Comparison of ENCODE assay signal across 9 cellular contexts in the genomic region with DNA sequence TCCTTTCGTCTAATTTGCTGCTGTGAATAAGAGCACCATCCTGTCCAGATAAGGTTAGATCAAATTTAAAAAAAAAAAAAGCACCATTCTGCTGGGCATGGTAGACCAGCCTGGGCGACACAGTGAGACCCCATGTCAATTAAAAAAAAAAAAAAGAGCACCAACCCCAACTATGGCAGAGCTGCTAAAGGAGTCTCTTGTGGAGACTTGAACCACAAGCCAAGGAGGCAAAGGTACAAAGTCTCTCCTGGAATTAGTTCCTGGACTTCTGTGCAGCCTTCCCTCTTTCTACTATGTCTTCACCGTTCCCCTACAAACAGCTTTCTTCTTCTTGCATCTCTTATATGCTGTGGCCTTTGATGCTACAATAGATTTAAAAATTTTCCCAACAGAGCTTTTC. TPM values are rescaled to one million over a fixed set of nuclear protein-coding genes. Genes with fewer than 3 reads are reported as not detected.
DNase-seq lines count a peak whose midpoint lies in the region; ATAC-seq, FAIRE-seq and TF ChIP-seq lines count a peak whose summit lies in the region.
"Had no signal": no experiment of that assay in that cellular context is flagged by ENCODE, and none has a peak within 500 bp of the region (broad histone marks: within the 10 kb centered on the region; RNA-seq: fewer than 3 reads in every experiment).

No MANE protein-coding gene starts in this region.

- TF ChIP-seq RAD21 in liver (IDR thresholded peaks at IDR 0.05), result no peak

- peaks cover 2 to 6% of the 10 kb centered on the region in 2 donors for H3K36me3 Mint-ChIP-seq in activated T-cell treated with anti-CD3 and anti-CD28 coated beads, Interleukin-2, amount 50 U/mL, for 72 hours (ENCODE audit: insufficient read depth in 2 of 2)
- H3K36me3 Mint-ChIP-seq in astrocyte (ENCODE audit: low read depth, unreplicated experiment) (peaks cover 12% of the 10 kb centered on the region), type B pancreatic cell (peaks cover 15% of the 10 kb centered on the region)

- no peak for FAIRE-seq in astrocyte (lab: Jason Lieb, UNC)

- H3K27me3 Mint-ChIP-seq in activated T-cell treated with anti-CD3 and anti-CD28 coated beads, Interleukin-2, amount 50 U/mL, for 72 hours (ENCODE audit: low read depth), result no peaks in the 10 kb centered on the region
- no peaks in the 10 kb centered on the region for H3K27me3 Mint-ChIP-seq in astrocyte (ENCODE audit: low read depth, unreplicated experiment)
- H3K27me3 Mint-ChIP-seq in type B pancreatic cell, result no peaks in the 10 kb centered on the region

- DNase-seq in activated T-cell treated with anti-CD3 and anti-CD28 coated beads, Interleukin-2, amount 50 U/mL, for 72 hours, result no peak
- DNase-seq in activated T-cell treated with anti-CD3 and anti-CD28 coated beads, Interleukin-2, amount 50 U/mL, for 48 hours, result no peak
- DNase-seq in astrocyte (ENCODE audit: low read depth), result no peak
- DNase-seq in type B pancreatic cell (ENCODE audit: extremely low spot score, unreplicated experiment), result no peak
- no peak for DNase-seq in NCI-H2107 treated with DMSO at 0.1 percent for 48 hours (lab: John Stamatoyannopoulos, UW; ENCODE audit: unreplicated experiment)
- DNase-seq: DMS153 had no signal

- 72% methylated on average over 3 of the region's 3 CpGs for WGBS in liver

- H3K4me1 ChIP-seq in astrocyte (ENCODE audit: insufficient read depth, low read length), result peaks cover 15% of the 10 kb centered on the region
- peaks cover 4 to 18% (median 11%) of the 10 kb centered on the region in 4 donors for H3K4me1 ChIP-seq in liver (ENCODE audit: control insufficient read depth in 4 of 4, insufficient read depth in 4 of 4, low read length in 3 of 4)

- H3K9ac ChIP-seq in astrocyte (ENCODE audit: low read length) (peak overlapping the region; percentile 95), liver (ENCODE audit: low read depth in 1 of 2, low read length in 2 of 2) (peak overlapping the region; percentile 79 to 97)

- TF ChIP-seq CTCF in astrocyte (IDR thresholded peaks at IDR 0.05; ENCODE audit: insufficient read depth, low read depth, low read length) (no peak), liver (IDR thresholded peaks at IDR 0.05; ENCODE audit: low read depth, low read length, missing input control) (no peak), type B pancreatic cell (conservative IDR thresholded peaks at IDR 0.05) (no peak)

- H3K27ac ChIP-seq in astrocyte (ENCODE audit: low read depth, low read length), result no peak overlapping the region
- H3K27ac ChIP-seq in liver (ENCODE audit: low read depth in 1 of 2, low read length in 2 of 2), result peak overlapping the region in 1 of 2 donors; percentile 96

- no peaks in the 10 kb centered on the region for H3K9me3 Mint-ChIP-seq in activated T-cell treated with anti-CD3 and anti-CD28 coated beads, Interleukin-2, amount 50 U/mL, for 72 hours
- H3K9me3 Mint-ChIP-seq in astrocyte (ENCODE audit: unreplicated experiment), result no peaks in the 10 kb centered on the region
- no peaks in the 10 kb centered on the region for H3K9me3 Mint-ChIP-seq in type B pancreatic cell

- H4K20me1 ChIP-seq in astrocyte (ENCODE audit: insufficient read depth, low read length), result peaks cover 47% of the 10 kb centered on the region

- no peaks in the 10 kb centered on the region for H3K27me3 ChIP-seq in astrocyte (ENCODE audit: insufficient read depth, low read length)
- H3K27me3 ChIP-seq in liver (ENCODE audit: control insufficient read depth in 4 of 4, insufficient read depth in 4 of 4, low read length in 3 of 4), result no peaks in the 10 kb centered on the region

- H3K36me3 ChIP-seq in astrocyte (ENCODE audit: insufficient read depth, low read length) (no peaks in the 10 kb centered on the region), liver (ENCODE audit: control insufficient read depth in 4 of 4, insufficient read depth in 3 of 4, low read depth in 1 of 4, low read length in 3 of 4) (no peaks in the 10 kb centered on the region)

- no peak overlapping the region for H2AFZ ChIP-seq in astrocyte (ENCODE audit: low read depth, low read length)

- no peaks in the 10 kb centered on the region for H3K9me3 ChIP-seq in astrocyte (ENCODE audit: insufficient read depth, low read depth, low read length)
- H3K9me3 ChIP-seq in liver (ENCODE audit: control insufficient read depth in 4 of 4, low read length in 3 of 4), result no peaks in the 10 kb centered on the region

- H3K4me2 ChIP-seq in astrocyte (ENCODE audit: low read length), result peak overlapping the region; percentile 94

- H3K27ac Mint-ChIP-seq in activated T-cell treated with anti-CD3 and anti-CD28 coated beads, Interleukin-2, amount 50 U/mL, for 72 hours, result peak overlapping the region; percentile 93
- H3K27ac Mint-ChIP-seq in astrocyte (ENCODE audit: unreplicated experiment) (peak overlapping the region; percentile 97), type B pancreatic cell (peak overlapping the region; percentile 98)

- H3K4me1 Mint-ChIP-seq in activated T-cell treated with anti-CD3 and anti-CD28 coated beads, Interleukin-2, amount 50 U/mL, for 72 hours (ENCODE audit: low read depth), result peaks cover 42% of the 10 kb centered on the region
- H3K4me1 Mint-ChIP-seq in astrocyte (ENCODE audit: low read depth, unreplicated experiment) (peaks cover 3% of the 10 kb centered on the region), type B pancreatic cell (ENCODE audit: unreplicated experiment) (peaks cover 24% of the 10 kb centered on the region)

- peak overlapping the region; percentile 88 to 99 for H3K4me3 Mint-ChIP-seq in activated T-cell treated with anti-CD3 and anti-CD28 coated beads, Interleukin-2, amount 50 U/mL, for 72 hours
- H3K4me3 Mint-ChIP-seq in astrocyte (ENCODE audit: unreplicated experiment), result peak overlapping the region; percentile 98
- peak overlapping the region; percentile 97 for H3K4me3 Mint-ChIP-seq in type B pancreatic cell

- ATAC-seq in activated T-cell treated with anti-CD3 and anti-CD28 coated beads, Interleukin-2, amount 50 U/mL, for 72 hours (replicated peaks in 1 of 2), result no peak
- ATAC-seq in HG02678 (IDR thresholded peaks at IDR 0.05; ENCODE audit: unreplicated experiment) (no peak), GM18498 (IDR thresholded peaks at IDR 0.05; ENCODE audit: unreplicated experiment) (no peak)

- peak overlapping the region; percentile 85 for H3K4me3 ChIP-seq in astrocyte (ENCODE audit: insufficient read depth, low read depth, low read length)
- H3K4me3 ChIP-seq in liver (ENCODE audit: low read depth in 1 of 3, low read length in 3 of 3), result peak overlapping the region in 2 of 3 donors; percentile 90 to 94

- peaks cover 60% of the 10 kb centered on the region for H3K79me2 ChIP-seq in astrocyte (ENCODE audit: insufficient read depth, low read length)

TF ChIP-seq in liver, 16 proteins besides CTCF, POLR2A, EP300 and RAD21 (continues in another document):
- TF ChIP-seq FOXA1 (IDR thresholded peaks at IDR 0.05) (no peak), FOXA2 (IDR thresholded peaks at IDR 0.05) (no peak), JUND (IDR thresholded peaks at IDR 0.05) (no peak), SP1 (IDR thresholded peaks at IDR 0.05) (no peak), EGR1 (IDR thresholded peaks at IDR 0.05; ENCODE audit: low read depth in 2 of 2) (no peak), RXRA (IDR thresholded peaks at IDR 0.05) (no peak)
- TF ChIP-seq, protein P1, sequence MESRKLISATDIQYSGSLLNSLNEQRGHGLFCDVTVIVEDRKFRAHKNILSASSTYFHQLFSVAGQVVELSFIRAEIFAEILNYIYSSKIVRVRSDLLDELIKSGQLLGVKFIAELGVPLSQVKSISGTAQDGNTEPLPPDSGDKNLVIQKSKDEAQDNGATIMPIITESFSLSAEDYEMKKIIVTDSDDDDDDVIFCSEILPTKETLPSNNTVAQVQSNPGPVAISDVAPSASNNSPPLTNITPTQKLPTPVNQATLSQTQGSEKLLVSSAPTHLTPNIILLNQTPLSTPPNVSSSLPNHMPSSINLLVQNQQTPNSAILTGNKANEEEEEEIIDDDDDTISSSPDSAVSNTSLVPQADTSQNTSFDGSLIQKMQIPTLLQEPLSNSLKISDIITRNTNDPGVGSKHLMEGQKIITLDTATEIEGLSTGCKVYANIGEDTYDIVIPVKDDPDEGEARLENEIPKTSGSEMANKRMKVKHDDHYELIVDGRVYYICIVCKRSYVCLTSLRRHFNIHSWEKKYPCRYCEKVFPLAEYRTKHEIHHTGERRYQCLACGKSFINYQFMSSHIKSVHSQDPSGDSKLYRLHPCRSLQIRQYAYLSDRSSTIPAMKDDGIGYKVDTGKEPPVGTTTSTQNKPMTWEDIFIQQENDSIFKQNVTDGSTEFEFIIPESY (IDR thresholded peaks at IDR 0.05), result no peak
- TF ChIP-seq, protein P2, sequence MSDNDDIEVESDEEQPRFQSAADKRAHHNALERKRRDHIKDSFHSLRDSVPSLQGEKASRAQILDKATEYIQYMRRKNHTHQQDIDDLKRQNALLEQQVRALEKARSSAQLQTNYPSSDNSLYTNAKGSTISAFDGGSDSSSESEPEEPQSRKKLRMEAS (IDR thresholded peaks at IDR 0.05), result no peak
- TF ChIP-seq, protein P3, sequence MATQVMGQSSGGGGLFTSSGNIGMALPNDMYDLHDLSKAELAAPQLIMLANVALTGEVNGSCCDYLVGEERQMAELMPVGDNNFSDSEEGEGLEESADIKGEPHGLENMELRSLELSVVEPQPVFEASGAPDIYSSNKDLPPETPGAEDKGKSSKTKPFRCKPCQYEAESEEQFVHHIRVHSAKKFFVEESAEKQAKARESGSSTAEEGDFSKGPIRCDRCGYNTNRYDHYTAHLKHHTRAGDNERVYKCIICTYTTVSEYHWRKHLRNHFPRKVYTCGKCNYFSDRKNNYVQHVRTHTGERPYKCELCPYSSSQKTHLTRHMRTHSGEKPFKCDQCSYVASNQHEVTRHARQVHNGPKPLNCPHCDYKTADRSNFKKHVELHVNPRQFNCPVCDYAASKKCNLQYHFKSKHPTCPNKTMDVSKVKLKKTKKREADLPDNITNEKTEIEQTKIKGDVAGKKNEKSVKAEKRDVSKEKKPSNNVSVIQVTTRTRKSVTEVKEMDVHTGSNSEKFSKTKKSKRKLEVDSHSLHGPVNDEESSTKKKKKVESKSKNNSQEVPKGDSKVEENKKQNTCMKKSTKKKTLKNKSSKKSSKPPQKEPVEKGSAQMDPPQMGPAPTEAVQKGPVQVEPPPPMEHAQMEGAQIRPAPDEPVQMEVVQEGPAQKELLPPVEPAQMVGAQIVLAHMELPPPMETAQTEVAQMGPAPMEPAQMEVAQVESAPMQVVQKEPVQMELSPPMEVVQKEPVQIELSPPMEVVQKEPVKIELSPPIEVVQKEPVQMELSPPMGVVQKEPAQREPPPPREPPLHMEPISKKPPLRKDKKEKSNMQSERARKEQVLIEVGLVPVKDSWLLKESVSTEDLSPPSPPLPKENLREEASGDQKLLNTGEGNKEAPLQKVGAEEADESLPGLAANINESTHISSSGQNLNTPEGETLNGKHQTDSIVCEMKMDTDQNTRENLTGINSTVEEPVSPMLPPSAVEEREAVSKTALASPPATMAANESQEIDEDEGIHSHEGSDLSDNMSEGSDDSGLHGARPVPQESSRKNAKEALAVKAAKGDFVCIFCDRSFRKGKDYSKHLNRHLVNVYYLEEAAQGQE (IDR thresholded peaks at IDR 0.05), result no peak

RNA-seq across cellular contexts. Expression of a gene that starts 1.3 kb away (rescaled TPM):
- 10 to 100 TPM; 23.6 to 26.6 TPM for total RNA-seq in activated T-cell treated with anti-CD3 and anti-CD28 coated beads, Interleukin-2, amount 50 U/mL, for 72 hours
- total RNA-seq in astrocyte (73.4 and 84.9 TPM in 2 replicates), liver (10 to 100 TPM; 17.3 to 89.9 TPM), type B pancreatic cell (ENCODE audit: low replicate concordance) (76.2 and 79.2 TPM in 2 replicates)
- polyA plus RNA-seq in liver, result 10 to 100 TPM in 1 of 2 donors, 1 to 10 TPM in 1; 8.2 to 10.1 TPM
